ENCODE assay signal across 8 cellular contexts in genomic region chr2:239293450-239294430, GRCh38.
DNase-seq lines count a peak whose midpoint lies in the region; ATAC-seq and TF ChIP-seq lines count a peak whose summit lies in the region.

No MANE protein-coding gene starts in this region.

- no peak for TF ChIP-seq CTCF in left lung (IDR thresholded peaks at IDR 0.05)
- no peak for TF ChIP-seq CTCF in suprapubic skin (IDR thresholded peaks at IDR 0.05)
- TF ChIP-seq CTCF in OCI-LY7 (conservative IDR thresholded peaks at IDR 0.05; ENCODE audit: low read length): no peak

- no peaks in the 10 kb centered on the region for H3K27me3 Mint-ChIP-seq in activated CD8-positive, alpha-beta memory T cell treated with anti-CD3 and anti-CD28 coated beads, Interleukin-2, amount 10 ng/mL, durations not matched to agents 7 days and 5 days

- peak overlapping the region; percentile 48 for H3K27ac Mint-ChIP-seq in activated CD8-positive, alpha-beta memory T cell treated with anti-CD3 and anti-CD28 coated beads, Interleukin-2, amount 10 ng/mL, durations not matched to agents 7 days and 5 days

- no peaks in the 10 kb centered on the region for H3K9me2 ChIP-seq in OCI-LY7 (ENCODE audit: insufficient read depth, low read length)

- peaks cover 74% of the 10 kb centered on the region for H3K4me1 Mint-ChIP-seq in activated CD8-positive, alpha-beta memory T cell treated with anti-CD3 and anti-CD28 coated beads, Interleukin-2, amount 10 ng/mL, durations not matched to agents 7 days and 5 days

- H3K36me3 ChIP-seq in left lung (no peaks in the 10 kb centered on the region), suprapubic skin (no peaks in the 10 kb centered on the region), OCI-LY7 (ENCODE audit: insufficient read depth, low read length) (no peaks in the 10 kb centered on the region)

- CTCF ChIA-PET in activated CD8-positive, alpha-beta memory T cell treated with anti-CD3 and anti-CD28 coated beads, Interleukin-2, amount 10 ng/mL, durations not matched to agents 7 days and 5 days (lab: Charles Lee): interaction anchor here (0.7 to 4.2 kb wide), 7 partner anchors 10 to 28 kb away, joined by 3 to 18 read pairs (median 5); no protein-coding TSS in a partner anchor
- CTCF ChIA-PET in OCI-LY7 (lab: Charles Lee; ENCODE audit: unreplicated experiment): no interaction called here

- H3K27me3 ChIP-seq in left lung (no peaks in the 10 kb centered on the region), suprapubic skin (no peaks in the 10 kb centered on the region)

- H3K4me3 ChIP-seq in left lung (no peak overlapping the region), suprapubic skin (no peak overlapping the region), OCI-LY7 (ENCODE audit: low read depth, low read length, poor library complexity, severe bottlenecking) (no peak overlapping the region)

- H3K27ac ChIP-seq in left lung (no peak overlapping the region), suprapubic skin (no peak overlapping the region), OCI-LY7 (ENCODE audit: low read depth, low read length, poor library complexity, severe bottlenecking) (no peak overlapping the region)

- no peaks in the 10 kb centered on the region for H3K9me3 ChIP-seq in left lung
- H3K9me3 ChIP-seq in suprapubic skin: no peaks in the 10 kb centered on the region
- no peaks in the 10 kb centered on the region for H3K9me3 ChIP-seq in OCI-LY7 (ENCODE audit: low read length)

- H3K4me1 ChIP-seq in left lung (peaks cover 12 to 39% of the 10 kb centered on the region in 2 donors), suprapubic skin (peaks cover 39% of the 10 kb centered on the region), OCI-LY7 (ENCODE audit: insufficient read depth, low read length, poor library complexity, severe bottlenecking) (peaks cover 16% of the 10 kb centered on the region)

- no TSS peak for BruUV-seq in OCI-LY7 (replicated peaks; lab: Mats Ljungman, UMichigan)

- no peak for TF ChIP-seq EP300 in suprapubic skin (IDR thresholded peaks at IDR 0.05)

- POLR2A ChIA-PET in OCI-LY7 (lab: Charles Lee): no interaction called here

- H4K20me1 ChIP-seq in OCI-LY7 (ENCODE audit: insufficient read depth, low read length): peaks cover 28% of the 10 kb centered on the region

- H3K4me2 ChIP-seq in OCI-LY7 (ENCODE audit: low read length): no peak overlapping the region

- intact Hi-C loops in left lung (cut with DNase I) (no loop called here), OCI-LY7 (cut with micrococcal nuclease; ENCODE audit: unreplicated experiment) (loop anchor here (5.0 kb wide), 1 partner anchor 151 kb away; no protein-coding TSS in a partner anchor)

- H3K36me3 Mint-ChIP-seq in activated CD8-positive, alpha-beta memory T cell treated with anti-CD3 and anti-CD28 coated beads, Interleukin-2, amount 10 ng/mL, durations not matched to agents 7 days and 5 days: peaks cover 4% of the 10 kb centered on the region

- H3K79me2 ChIP-seq in OCI-LY7 (ENCODE audit: insufficient read depth, low read depth, low read length): no peaks in the 10 kb centered on the region

- DNase-seq in COLO668 (lab: John Stamatoyannopoulos, UW; ENCODE audit: unreplicated experiment) (peak; percentile 29), left lung (peak in 1 of 2 donors; percentile 31), suprapubic skin (ENCODE audit: low spot score in 2 of 2) (peak; percentile 51 to 54), OCI-LY7 (ENCODE audit: low spot score) (no peak)
- DNase-seq in activated CD8-positive, alpha-beta memory T cell treated with anti-CD3 and anti-CD28 coated beads, Interleukin-2, amount 10 ng/mL, durations not matched to agents 7 days and 5 days: peak; percentile 72

- ATAC-seq in HG02798 (IDR thresholded peaks at IDR 0.05; ENCODE audit: poor library complexity, unreplicated experiment) (peak; percentile 72), left lung (peak; percentile 63), SK-N-SH treated with all-trans-retinoic acid at 6 μM for 48 hours (no peak), HG03280 (IDR thresholded peaks at IDR 0.05; ENCODE audit: unreplicated experiment) (no peak)
- ATAC-seq in activated CD8-positive, alpha-beta memory T cell treated with anti-CD3 and anti-CD28 coated beads, Interleukin-2, amount 10 ng/mL, durations not matched to agents 7 days and 5 days: peak; percentile 12

- H2AFZ ChIP-seq in OCI-LY7 (ENCODE audit: low read length): no peak overlapping the region

- WGBS in suprapubic skin: 94% methylated on average over 23 of the region's 23 CpGs

- TF ChIP-seq POLR2A in suprapubic skin (IDR thresholded peaks at IDR 0.05): no peak

- no peaks in the 10 kb centered on the region for H3K9me3 Mint-ChIP-seq in activated CD8-positive, alpha-beta memory T cell treated with anti-CD3 and anti-CD28 coated beads, Interleukin-2, amount 10 ng/mL, durations not matched to agents 7 days and 5 days (ENCODE audit: low read depth)

- H3K4me3 Mint-ChIP-seq in activated CD8-positive, alpha-beta memory T cell treated with anti-CD3 and anti-CD28 coated beads, Interleukin-2, amount 10 ng/mL, durations not matched to agents 7 days and 5 days: no peak overlapping the region

TF ChIP-seq in SK-N-SH treated with all-trans-retinoic acid at 6 μM for 48 hours, 23 proteins besides CTCF, POLR2A, EP300 and RAD21:
- TF ChIP-seq ESRRG (CRISPR knock-in tag; IDR thresholded peaks at IDR 0.05): no peak
TF ChIP-seq in SK-N-SH treated with all-trans-retinoic acid at 6 μM for 48 hours: peak in this region for 0.

Comparison
In these comparisons a context has a peak if more than half of its experiments do, and no peak if none do; other contexts are left out.
1. ATAC-seq: peak in HG02798 (single experiment), activated CD8-positive, alpha-beta memory T cell treated with anti-CD3 and anti-CD28 coated beads, Interleukin-2, amount 10 ng/mL, durations not matched to agents 7 days and 5 days (single experiment) and left lung (single experiment); none in SK-N-SH treated with all-trans-retinoic acid at 6 μM for 48 hours (single experiment) and HG03280 (single experiment).